ENCODE assay signal across 8 cellular contexts in the genomic region with DNA sequence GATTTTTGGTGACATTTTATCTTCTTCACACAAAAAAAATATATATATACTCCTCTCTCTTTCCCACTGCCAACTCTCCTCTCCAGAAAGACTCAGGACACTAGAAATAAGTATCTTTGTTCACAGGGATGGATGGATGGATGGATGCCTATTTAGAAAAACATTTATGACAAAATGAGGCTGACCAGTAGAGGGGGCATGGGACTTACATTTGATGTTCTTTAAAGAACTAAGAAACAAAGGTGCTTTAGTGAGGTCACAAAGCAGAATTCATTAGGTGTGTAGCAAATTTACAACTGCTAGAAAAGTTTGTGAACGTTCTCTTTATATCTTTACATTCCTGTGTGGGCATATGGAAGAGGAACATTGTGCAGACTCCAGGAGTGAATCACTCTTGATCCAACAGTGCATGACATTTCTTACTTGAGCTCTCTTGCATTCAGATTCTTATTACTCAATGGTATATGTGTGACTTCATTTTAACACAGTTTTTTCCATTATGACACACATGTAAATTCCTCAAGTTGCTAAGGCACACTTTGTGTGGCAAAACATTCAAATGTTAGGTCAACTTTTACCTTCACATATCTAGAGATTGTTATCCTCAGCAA. TPM values are rescaled to one million over a fixed set of nuclear protein-coding genes. Genes with fewer than 3 reads are reported as not detected.
DNase-seq lines count a peak whose midpoint lies in the region; ATAC-seq and TF ChIP-seq lines count a peak whose summit lies in the region.

No MANE protein-coding gene starts in this region.

- H3K4me3 Mint-ChIP-seq in activated T-helper 17 cell treated with anti-CD3 and anti-CD28 coated beads, Interleukin-2, amount 50 U/mL, for 72 hours: no peak overlapping the region
- no peak overlapping the region for H3K4me3 Mint-ChIP-seq in glutamatergic neuron (ENCODE audit: unreplicated experiment)

- H3K36me3 Mint-ChIP-seq in activated T-helper 17 cell treated with anti-CD3 and anti-CD28 coated beads, Interleukin-2, amount 50 U/mL, for 72 hours (ENCODE audit: low read depth): no peaks in the 10 kb centered on the region
- no peaks in the 10 kb centered on the region for H3K36me3 Mint-ChIP-seq in glutamatergic neuron (ENCODE audit: unreplicated experiment)

- no peaks in the 10 kb centered on the region for H3K27me3 Mint-ChIP-seq in activated T-helper 17 cell treated with anti-CD3 and anti-CD28 coated beads, Interleukin-2, amount 50 U/mL, for 72 hours
- H3K27me3 Mint-ChIP-seq in glutamatergic neuron (ENCODE audit: unreplicated experiment): no peaks in the 10 kb centered on the region

- H3K9me3 Mint-ChIP-seq in activated T-helper 17 cell treated with anti-CD3 and anti-CD28 coated beads, Interleukin-2, amount 50 U/mL, for 72 hours: no peaks in the 10 kb centered on the region
- H3K9me3 Mint-ChIP-seq in glutamatergic neuron (ENCODE audit: unreplicated experiment): no peaks in the 10 kb centered on the region

- no peak overlapping the region for H3K27ac Mint-ChIP-seq in activated T-helper 17 cell treated with anti-CD3 and anti-CD28 coated beads, Interleukin-2, amount 50 U/mL, for 72 hours
- no peak overlapping the region for H3K27ac Mint-ChIP-seq in glutamatergic neuron (ENCODE audit: unreplicated experiment)

- peak; percentile 46 for TF ChIP-seq CTCF in glutamatergic neuron (IDR thresholded peaks at IDR 0.05; ENCODE audit: partially characterized antibody, unreplicated experiment)

- no peaks in the 10 kb centered on the region for H3K4me1 Mint-ChIP-seq in activated T-helper 17 cell treated with anti-CD3 and anti-CD28 coated beads, Interleukin-2, amount 50 U/mL, for 72 hours
- H3K4me1 Mint-ChIP-seq in glutamatergic neuron (ENCODE audit: low read depth, unreplicated experiment): no peaks in the 10 kb centered on the region

- DNase-seq in Caki2 (ENCODE audit: low read depth) (peak; percentile 35), HCEC 1CT (peak; percentile 44), NCI-H526 (lab: John Stamatoyannopoulos, UW) (peak; percentile 48 to 93), glutamatergic neuron (no peak), NCI-H524 treated with DMSO at 0.1 percent for 48 hours (lab: John Stamatoyannopoulos, UW) (no peak), ecto neural progenitor cell (ENCODE audit: low spot score) (no peak)
- peak; percentile 11 for DNase-seq in stimulated activated CD4-positive, alpha-beta T cell treated with anti-CD3 and anti-CD28 coated beads, Interleukin-4, amount 100 ng/mL, for 1 hour

- in situ Hi-C loops in Caki2 (cut with HindIII; ENCODE audit: low pct_unique_long_range_greater_than_20kb, low sequenced_read_pairs): no loop called here

- ATAC-seq in activated T-helper 17 cell treated with anti-CD3 and anti-CD28 coated beads, Interleukin-2, amount 50 U/mL, for 72 hours (replicated peaks): peak; percentile 37

RNA-seq across cellular contexts. Expression of a gene that starts 15.8 kb away (rescaled TPM):
- total RNA-seq in Caki2 (2014; rRNA removed; shearing (Covaris generic); ENCODE audit: low replicate concordance): 1.5 and 2.2 TPM in 2 replicates
- 1 to 10 TPM; 5.6 to 6.4 TPM for total RNA-seq in activated T-helper 17 cell treated with anti-CD3 and anti-CD28 coated beads, Interleukin-2, amount 50 U/mL, for 72 hours
- 10.1 TPM for total RNA-seq in glutamatergic neuron (ENCODE audit: unreplicated experiment)

RNA-seq across cellular contexts. Expression of a gene that starts 45.9 kb away (rescaled TPM):
- total RNA-seq in Caki2 (2014; rRNA removed; shearing (Covaris generic); ENCODE audit: low replicate concordance): not detected in 2 replicates
- total RNA-seq in activated T-helper 17 cell treated with anti-CD3 and anti-CD28 coated beads, Interleukin-2, amount 50 U/mL, for 72 hours: 1 to 10 TPM; 1.1 to 1.4 TPM
- total RNA-seq in glutamatergic neuron (ENCODE audit: unreplicated experiment): 0.98 TPM

Comparison
In these comparisons a context has a peak if more than half of its experiments do, and no peak if none do; other contexts are left out.
1. DNase-seq: peak in Caki2 (single experiment), HCEC 1CT (single experiment), NCI-H526 (2 of 2) and stimulated activated CD4-positive, alpha-beta T cell treated with anti-CD3 and anti-CD28 coated beads, Interleukin-4, amount 100 ng/mL, for 1 hour (single experiment); none in glutamatergic neuron (single experiment), NCI-H524 treated with DMSO at 0.1 percent for 48 hours (single experiment) and ecto neural progenitor cell (single experiment).